9 cellular contexts compared by ENCODE assay signal in genomic region chr12:79451988-79452387, GRCh38.
DNase-seq lines count a peak whose midpoint lies in the region; ATAC-seq and TF ChIP-seq lines count a peak whose summit lies in the region.
"Had no signal": no experiment of that assay in that cellular context is flagged by ENCODE, and none has a peak within 500 bp of the region (broad histone marks: within the 10 kb centered on the region; RNA-seq: fewer than 3 reads in every experiment).

No MANE protein-coding gene starts in this region.

- no peak overlapping the region for H3K27ac ChIP-seq in body of pancreas
- peak overlapping the region; percentile 10 for H3K27ac ChIP-seq in skeletal muscle tissue (ENCODE audit: low read depth, low read length)
- H3K27ac ChIP-seq: HL-60 had no signal

- no peak overlapping the region for H3K4me3 ChIP-seq in body of pancreas
- no peak overlapping the region for H3K4me3 ChIP-seq in skeletal muscle tissue (ENCODE audit: low read length in 3 of 3)

- H3K36me3 ChIP-seq in body of pancreas (replicated peaks in 1 of 2; ENCODE audit: insufficient read depth in 1 of 2, low read depth in 2 of 2) (no peaks in the 10 kb centered on the region), skeletal muscle tissue (ENCODE audit: control insufficient read depth in 3 of 3, insufficient read depth in 3 of 3, low read length in 3 of 3) (no peaks in the 10 kb centered on the region)

- no peak for TF ChIP-seq CTCF in body of pancreas (IDR thresholded peaks at IDR 0.05)

- no peak for TF ChIP-seq POLR2A in body of pancreas (IDR thresholded peaks at IDR 0.05)

- H3K9ac ChIP-seq in skeletal muscle tissue (ENCODE audit: low read depth in 1 of 3, low read length in 3 of 3), result no peak overlapping the region

- ATAC-seq in body of pancreas (peak; percentile 45), HG02970 (IDR thresholded peaks at IDR 0.05; ENCODE audit: low FRiP score, unreplicated experiment) (no peak)

- H3K9me3 ChIP-seq in body of pancreas (no peaks in the 10 kb centered on the region), skeletal muscle tissue (ENCODE audit: control insufficient read depth in 3 of 3, low read length in 3 of 3) (no peaks in the 10 kb centered on the region)

- intact Hi-C loops in body of pancreas (cut with DNase I), result no loop called here

- H3K4me1 ChIP-seq in body of pancreas (no peaks in the 10 kb centered on the region), skeletal muscle tissue (ENCODE audit: control insufficient read depth in 3 of 3, insufficient read depth in 3 of 3, low read length in 3 of 3) (no peaks in the 10 kb centered on the region)

- 60 to 76% methylated on average over 6 of the region's 6 CpGs for WGBS in body of pancreas, 2 donors

- H3K27me3 ChIP-seq in body of pancreas (no peaks in the 10 kb centered on the region), skeletal muscle tissue (ENCODE audit: control insufficient read depth in 3 of 3, insufficient read depth in 3 of 3, low read length in 3 of 3) (no peaks in the 10 kb centered on the region)

- DNase-seq in HCEC 1CT (peak; percentile 92), body of pancreas (peak; percentile 15 to 52 (median 23)), hepatic stellate cell (ENCODE audit: low spot score) (peak; percentile 61), T-helper 9 cell (no peak), DMS153 treated with DMSO at 0.1 percent for 48 hours (lab: John Stamatoyannopoulos, UW; ENCODE audit: unreplicated experiment) (no peak)
- DNase-seq in activated CD8-positive, alpha-beta memory T cell treated with anti-CD3 and anti-CD28 coated beads for 24 hours, result no peak

Comparison
In these comparisons a context has a peak if more than half of its experiments do, and no peak if none do; other contexts are left out.
1. DNase-seq: peak in HCEC 1CT (single experiment), body of pancreas (4 of 4) and hepatic stellate cell (single experiment); none in activated CD8-positive, alpha-beta memory T cell treated with anti-CD3 and anti-CD28 coated beads for 24 hours (single experiment), T-helper 9 cell (single experiment) and DMS153 treated with DMSO at 0.1 percent for 48 hours (single experiment).